Comparison of ENCODE assay signal across 8 cellular contexts in the genomic region with DNA sequence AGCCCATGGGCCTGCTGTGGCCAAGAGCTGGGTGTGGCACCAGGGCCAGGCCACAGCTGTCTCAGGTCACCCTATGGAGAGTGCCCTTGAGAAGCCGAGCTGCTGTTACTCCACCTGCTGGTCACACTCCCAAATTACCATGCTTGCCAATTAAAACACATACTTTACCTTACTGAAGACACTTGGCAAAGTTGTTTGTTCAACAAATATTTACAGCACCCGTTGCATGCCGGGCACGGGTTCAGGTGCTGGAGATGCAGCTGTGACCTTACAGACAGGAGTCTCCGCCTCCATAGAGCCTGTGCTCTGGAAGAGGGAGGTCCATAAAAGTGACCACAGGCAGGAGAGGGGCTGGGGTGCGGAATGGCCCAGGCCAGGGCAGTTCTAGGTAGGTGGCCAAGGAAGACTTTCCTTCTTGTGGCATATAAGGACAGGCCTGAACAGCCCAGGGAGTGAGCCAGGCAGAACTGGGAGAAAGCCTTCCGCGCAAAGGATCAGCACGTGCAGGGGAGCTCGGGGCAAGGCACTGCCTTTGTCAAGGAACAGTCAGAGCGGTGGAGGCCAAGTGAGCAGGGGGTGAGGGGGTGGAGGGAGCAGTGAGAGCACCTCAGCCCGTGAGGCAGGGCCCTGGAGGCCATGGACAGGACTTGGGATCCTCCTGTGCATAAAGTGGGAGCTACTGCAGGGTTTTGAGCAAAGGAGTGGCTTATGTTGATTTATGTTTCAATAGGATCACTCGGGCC. TPM values are rescaled to one million over a fixed set of nuclear protein-coding genes. Genes with fewer than 3 reads are reported as not detected.
DNase-seq lines count a peak whose midpoint lies in the region; ATAC-seq, FAIRE-seq and TF ChIP-seq lines count a peak whose summit lies in the region.

No MANE protein-coding gene starts in this region.

- H3K4me1 ChIP-seq in A549, result peaks cover 3% of the 10 kb centered on the region; the same call in 1 of the 3 replicates
- no peaks in the 10 kb centered on the region for H3K4me1 ChIP-seq in breast epithelium

- H3K4me2 ChIP-seq in A549, result no peak overlapping the region

- H3K36me3 ChIP-seq in breast epithelium (peaks cover 4% of the 10 kb centered on the region), kidney epithelial cell (ENCODE audit: control insufficient read depth, insufficient read depth, low read length) (peaks cover 2% of the 10 kb centered on the region)

- H3K27me3 ChIP-seq in breast epithelium (no peaks in the 10 kb centered on the region), kidney epithelial cell (ENCODE audit: control insufficient read depth, insufficient read depth, low read length) (no peaks in the 10 kb centered on the region)

- intact Hi-C loops in breast epithelium (cut with DNase I; ENCODE audit: low total_unique reads), result no loop called here

- H3K4me3 ChIP-seq in A549 (no peak overlapping the region), GM12875 (ENCODE audit: low read depth, low read length) (no peak overlapping the region), breast epithelium (no peak overlapping the region), kidney epithelial cell (ENCODE audit: low read depth, low read length) (no peak overlapping the region)

- DNase-seq in A549 (ENCODE audit: low read depth in 1 of 2, low spot score in 1 of 2) (peak; percentile 58 to 71), M059J (ENCODE audit: low read depth) (peak; percentile 43), T follicular helper cell (ENCODE audit: low read depth) (peak; percentile 8), breast epithelium (ENCODE audit: low spot score in 2 of 2) (peak; percentile 33 to 74), kidney epithelial cell (ENCODE audit: low read depth) (peak; percentile 7), amniotic stem cell (lab: John Stamatoyannopoulos, UW) (no peak)
- peak; percentile 26 to 29 for DNase-seq in stimulated activated CD4-positive, alpha-beta T cell treated with anti-CD3 and anti-CD28 coated beads, Interleukin-4, amount 100 ng/mL, for 48 hours (ENCODE audit: low read depth in 2 of 2)

- CTCF ChIA-PET in A549 (lab: Yijun Ruan, JAX), result interaction anchor here (0.7 to 6.5 kb wide), 18 partner anchors 9 to 442 kb away, joined by 3 to 45 read pairs (median 4); no protein-coding TSS in a partner anchor

- TF ChIP-seq POLR2A in A549 (IDR thresholded peaks at IDR 0.05; ENCODE audit: low read length) (no peak), breast epithelium (IDR thresholded peaks at IDR 0.05) (no peak)

- TF ChIP-seq CTCF in A549 (IDR thresholded peaks at IDR 0.05) (peak; percentile 56), GM12875 (IDR thresholded peaks at IDR 0.05; ENCODE audit: borderline replicate concordance, insufficient read depth, low read depth, low read length) (peak; percentile 73), breast epithelium (IDR thresholded peaks at IDR 0.05) (peak; percentile 7 to 51 (median 47)), kidney epithelial cell (IDR thresholded peaks at IDR 0.05; ENCODE audit: insufficient read depth, low read length, poor library complexity, severe bottlenecking) (peak; percentile 65)

- H3K9me3 ChIP-seq in A549 (no peaks in the 10 kb centered on the region), breast epithelium (no peaks in the 10 kb centered on the region)

- ATAC-seq in A549, result peak; percentile 97 to 98

- FAIRE-seq in A549 (lab: Jason Lieb, UNC), result no peak

- TF ChIP-seq RAD21 in A549 (conservative IDR thresholded peaks at IDR 0.05 in 1 of 2, IDR thresholded peaks at IDR 0.05 in 1 of 2), result peak; percentile 44 to 57

- POLR2A ChIA-PET in A549 (lab: Yijun Ruan, JAX), result no interaction called here

- TF ChIP-seq EP300 in A549 (IDR thresholded peaks at IDR 0.05), result no peak

- 67% methylated on average over 13 of the region's 13 CpGs for WGBS in A549 (ENCODE audit: missing lambda C conversion rate)

- H3K27ac ChIP-seq in A549 (no peak overlapping the region), breast epithelium (no peak overlapping the region)

TF ChIP-seq in A549, 52 proteins besides CTCF, POLR2A, EP300 and RAD21:
- TF ChIP-seq SMC3 (IDR thresholded peaks at IDR 0.05), result peak; percentile 57
- TF ChIP-seq ESRRA (IDR thresholded peaks at IDR 0.05; ENCODE audit: borderline replicate concordance, low read length), result 0 out of 2 replicates have a peak, but pooled peaks have one; percentile 24
- TF ChIP-seq HOXA7 (CRISPR knock-in tag; IDR thresholded peaks at IDR 0.05), result no peak
- no peak for TF ChIP-seq MAZ (IDR thresholded peaks at IDR 0.05; ENCODE audit: borderline replicate concordance, low read depth, low read length)

RNA-seq across cellular contexts. Expression of gene RBM44, which starts 23.6 kb away (rescaled TPM):
- polyA plus RNA-seq in A549 (2011; rRNA removed) (0.54 and 0.87 TPM in 2 replicates), A549 (2017; fragmentation: RNase III; extraction: RNeasy Plus Mini Kit Qiagen cat#74134 plus additional on column Dnase treatment) (0.14 to 0.30 TPM (median 0.21 TPM) in 3 replicates)
- 0.08 and 0.10 TPM in 2 replicates for polyA plus RNA-seq in A549 (2012; cell fraction: cytosol; rRNA removed)
- polyA plus RNA-seq in A549 (2012; cell fraction: nucleus; rRNA removed), result 0.12 and 0.17 TPM in 2 replicates
- polyA minus RNA-seq in A549 (2011; rRNA and poly(A)+ RNA removed), result 0.29 and 1.2 TPM in 2 replicates
- 0.02 TPM in 1 of 2 replicates, not detected in the other for total RNA-seq in M059J (2014; rRNA removed; shearing (Covaris generic))
- total RNA-seq in breast epithelium (1 to 10 TPM; 1.4 to 2.5 (median 2.0) TPM), kidney epithelial cell (0.07 and 0.50 TPM in 2 replicates)
